ENCODE assay signal across 8 cellular contexts in the genomic region with DNA sequence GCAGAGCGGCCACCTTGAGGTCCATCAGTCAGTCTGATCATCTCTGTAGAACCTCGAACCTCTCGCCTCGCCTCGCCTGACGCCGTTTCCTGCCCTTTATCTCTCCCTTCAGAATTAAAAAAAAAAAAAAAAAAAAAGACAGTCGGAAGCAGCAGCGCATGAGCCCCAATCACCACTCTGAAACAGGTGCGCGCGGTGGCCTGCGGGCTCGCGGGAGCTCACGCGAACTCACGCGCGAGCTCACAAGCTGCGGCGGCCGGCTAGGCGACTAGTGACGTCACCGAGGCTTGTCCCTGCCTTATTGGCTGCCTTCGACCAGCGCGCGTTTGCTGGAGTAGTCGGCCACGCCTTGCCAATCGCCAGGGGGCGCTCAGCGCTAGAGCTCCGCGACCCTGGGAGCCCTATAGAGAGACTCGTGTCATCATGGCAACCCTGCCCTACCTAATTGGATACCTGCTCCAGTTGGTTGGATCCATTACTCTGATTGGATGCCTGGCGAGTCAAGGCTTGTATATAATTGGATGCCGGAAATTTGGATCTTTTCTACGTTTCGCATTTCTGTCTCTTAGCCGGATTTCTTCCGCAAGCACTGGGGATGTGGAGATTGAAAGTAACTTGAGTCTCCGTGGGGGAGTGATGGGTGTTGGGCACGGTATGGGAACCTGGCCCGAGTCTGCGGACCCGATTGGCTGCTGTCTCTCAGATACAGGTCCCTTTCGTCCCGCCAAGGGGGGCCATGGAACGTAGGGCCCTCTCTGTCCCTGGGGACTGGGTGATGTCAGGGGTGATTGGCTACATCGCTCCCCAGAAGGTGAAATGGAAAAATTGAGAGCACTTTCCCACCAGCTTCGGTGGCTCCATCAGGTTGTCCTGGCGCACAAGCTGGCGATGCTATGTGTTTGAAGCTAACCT. TPM values are rescaled to one million over a fixed set of nuclear protein-coding genes. Genes with fewer than 3 reads are reported as not detected.
DNase-seq lines count a peak whose midpoint lies in the region; ATAC-seq and TF ChIP-seq lines count a peak whose summit lies in the region.

No MANE protein-coding gene starts in this region.

- TF ChIP-seq CTCF in GM10266 (IDR thresholded peaks at IDR 0.05; ENCODE audit: control insufficient read depth, insufficient read depth, low read depth, missing control alignments): peak; percentile 37
- TF ChIP-seq CTCF in epithelial cell of esophagus (IDR thresholded peaks at IDR 0.05; ENCODE audit: insufficient read depth, low read depth, low read length, missing control alignments): no peak

- DNase-seq in GM10266 (ENCODE audit: extremely low spot score): peak; percentile 86
- peak; percentile 78 for DNase-seq in NCI-H2227 treated with DMSO at 0.1 percent for 48 hours (lab: John Stamatoyannopoulos, UW)
- peak; percentile 46 to 82 (median 68) for DNase-seq in activated CD8-positive, alpha-beta memory T cell treated with anti-CD3 and anti-CD28 coated beads for 48 hours (ENCODE audit: low read depth in 2 of 3, low spot score in 2 of 3)
- DNase-seq in epithelial cell of esophagus (ENCODE audit: low read depth): peak; percentile 10
- peak; percentile 1 for DNase-seq in myocyte (ENCODE audit: low read depth)
- peak; percentile 11 to 40 for DNase-seq in stimulated activated CD8-positive, alpha-beta memory T cell treated with anti-CD3 and anti-CD28 coated beads, Interleukin-7, amount 100 ng/mL, for 1 hour (ENCODE audit: low read depth in 2 of 2)
- no peak for DNase-seq in NCI-H774 (lab: John Stamatoyannopoulos, UW)

- H3K4me3 ChIP-seq in epithelial cell of esophagus (ENCODE audit: low read length): no peak overlapping the region

- no peak for ATAC-seq in HG03521 (IDR thresholded peaks at IDR 0.05; ENCODE audit: unreplicated experiment)

RNA-seq across cellular contexts. Expression of a gene that starts 31.6 kb away (rescaled TPM):
- not detected in 2 replicates for total RNA-seq in myocyte
- polyA plus RNA-seq in myocyte (2012): 0.05 TPM

RNA-seq across cellular contexts. Expression of a gene that starts 39.9 kb away (rescaled TPM):
- 0.05 TPM in 1 of 2 replicates, not detected in the other for total RNA-seq in myocyte
- 0.08 TPM for polyA plus RNA-seq in myocyte (2012)

RNA-seq across cellular contexts. Expression of a gene that starts 41.1 kb away (rescaled TPM):
- total RNA-seq in myocyte: not detected in 2 replicates
- polyA plus RNA-seq in myocyte (2012): not detected
